Comparison of ENCODE assay signal across 29 cellular contexts in genomic region chr4:181905708-181906107, GRCh38.
"Had no signal": no experiment of that assay in that cellular context is flagged by ENCODE, and none has a peak within 500 bp of the region (broad histone marks: within the 10 kb centered on the region; RNA-seq: fewer than 3 reads in every experiment).

No MANE protein-coding gene starts in this region.

- H3K36me3 ChIP-seq: ascending aorta, cardiac muscle cell had no signal

- DNase-seq: activated B cell treated with CpG ODN at 0.5 μM for 24 hours; activated CD4-positive, alpha-beta memory T cell treated with anti-CD3 and anti-CD28 coated beads for 36 hours; activated CD4-positive, alpha-beta T cell treated with anti-CD3 and anti-CD28 coated beads for 4 hours; activated CD4-positive, alpha-beta T cell treated with anti-CD3 and anti-CD28 coated beads, Interleukin-2, amount 10 ng/mL, durations not matched to agents 24 days and 14 days; activated CD4-positive, alpha-beta T cell treated with anti-CD3 and anti-CD28 coated beads, Interleukin-2, amount 50 U/mL, for 1 hour; activated CD4-positive, alpha-beta T cell treated with anti-CD3 and anti-CD28 coated beads, Interleukin-2, amount 50 U/mL, for 4 hours; activated CD4-positive, CD25-positive, alpha-beta regulatory T cell treated with anti-CD3 and anti-CD28 coated beads, Interleukin-2, amount 50 U/mL, for 72 hours; activated CD8-positive, alpha-beta memory T cell treated with anti-CD3 and anti-CD28 coated beads for 24 hours; activated CD8-positive, alpha-beta memory T cell treated with anti-CD3 and anti-CD28 coated beads, Interleukin-2, amount 10 ng/mL, durations not matched to agents 7 days and 5 days; activated CD8-positive, alpha-beta memory T cell treated with anti-CD3 and anti-CD28 coated beads, Interleukin-2, amount 50 U/mL, for 48 hours; activated CD8-positive, alpha-beta T cell treated with anti-CD3 and anti-CD28 coated beads, Interleukin-2, amount 10 ng/mL, durations not matched to agents 7 days and 5 days; activated effector memory CD4-positive, alpha-beta T cell treated with Interleukin-2 at 50 U/mL for 16 hours; activated gamma-delta T cell; activated naive CD4-positive, alpha-beta T cell treated with anti-CD3 and anti-CD28 coated beads, Interleukin-2, amount 10 ng/mL, durations not matched to agents 7 days and 5 days; activated naive CD4-positive, alpha-beta T cell treated with Interleukin-2 at 50 U/mL for 16 hours; activated naive CD8-positive, alpha-beta T cell treated with anti-CD3 and anti-CD28 coated beads, Interleukin-2, amount 10 ng/mL, durations not matched to agents 7 days and 5 days; activated naive CD8-positive, alpha-beta T cell treated with anti-CD3 and anti-CD28 coated beads, Interleukin-2, amount 50 U/mL, for 24 hours; activated T-cell treated with anti-CD3 and anti-CD28 coated beads, Interleukin-2, amount 50 U/mL, for 24 hours; activated T-cell treated with anti-CD3 and anti-CD28 coated beads, Interleukin-2, amount 50 U/mL, for 48 hours; amygdala; anterior cingulate cortex; caudate nucleus; cerebellar nuclear complex; T-helper 17 cell had no signal

- H3K4me3 ChIP-seq: ascending aorta, cardiac muscle cell had no signal

- H3K27ac ChIP-seq: ascending aorta, cardiac muscle cell, VCaP had no signal

- ATAC-seq: activated CD8-positive, alpha-beta memory T cell treated with anti-CD3 and anti-CD28 coated beads, Interleukin-2, amount 10 ng/mL, durations not matched to agents 7 days and 5 days; activated CD8-positive, alpha-beta T cell treated with anti-CD3 and anti-CD28 coated beads, Interleukin-2, amount 10 ng/mL, durations not matched to agents 7 days and 5 days; activated naive CD8-positive, alpha-beta T cell treated with anti-CD3 and anti-CD28 coated beads, Interleukin-2, amount 50 U/mL, for 24 hours; T-helper 17 cell had no signal

- H3K9me3 ChIP-seq: ascending aorta had no signal

- H3K27me3 ChIP-seq: ascending aorta, cardiac muscle cell had no signal

- H3K4me1 ChIP-seq: ascending aorta had no signal

- FAIRE-seq: bronchial epithelial cell, TTC549 had no signal
